1 cellular context compared by ENCODE assay signal in the genomic region with DNA sequence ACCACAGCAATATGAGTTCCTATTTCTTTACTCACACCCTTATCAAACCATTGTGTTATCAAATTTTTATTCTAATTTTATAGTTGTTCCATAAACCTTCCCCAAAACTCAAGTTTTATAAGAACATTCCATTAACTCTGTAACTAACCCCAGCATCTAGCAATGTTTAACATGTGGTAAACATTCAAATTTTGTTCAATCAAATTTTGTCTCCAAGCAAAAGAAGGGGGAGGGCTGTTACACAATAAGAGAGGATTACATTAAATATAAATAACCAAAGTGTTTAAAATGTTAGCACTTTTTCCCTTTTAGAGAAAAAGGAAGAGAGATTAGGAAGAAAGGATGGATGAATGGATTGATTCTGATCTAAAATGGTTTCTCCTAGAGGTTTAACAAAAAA.
TF ChIP-seq lines count a peak whose summit lies in the region.

No MANE protein-coding gene starts in this region.

TF ChIP-seq in IMR-90, 13 proteins besides CTCF, POLR2A, EP300 and RAD21:
- no peak for TF ChIP-seq SMC3 (IDR thresholded peaks at IDR 0.05; ENCODE audit: low read depth, low read length)
- no peak for TF ChIP-seq RCOR1 (IDR thresholded peaks at IDR 0.05; ENCODE audit: insufficient replicate concordance, low read length)
- peak; percentile 48; the same call in 1 of the 2 replicates for TF ChIP-seq CEBPB (IDR thresholded peaks at IDR 0.05; ENCODE audit: low read depth, low read length)
- TF ChIP-seq FOS (IDR thresholded peaks at IDR 0.05; ENCODE audit: low read depth, low read length) = no peak
- TF ChIP-seq MAZ (IDR thresholded peaks at IDR 0.05; ENCODE audit: borderline replicate concordance, low read depth, low read length) = no peak
- TF ChIP-seq NFE2L2 (IDR thresholded peaks at IDR 0.05; ENCODE audit: low read depth, low read length) = no peak
- TF ChIP-seq, protein P1, sequence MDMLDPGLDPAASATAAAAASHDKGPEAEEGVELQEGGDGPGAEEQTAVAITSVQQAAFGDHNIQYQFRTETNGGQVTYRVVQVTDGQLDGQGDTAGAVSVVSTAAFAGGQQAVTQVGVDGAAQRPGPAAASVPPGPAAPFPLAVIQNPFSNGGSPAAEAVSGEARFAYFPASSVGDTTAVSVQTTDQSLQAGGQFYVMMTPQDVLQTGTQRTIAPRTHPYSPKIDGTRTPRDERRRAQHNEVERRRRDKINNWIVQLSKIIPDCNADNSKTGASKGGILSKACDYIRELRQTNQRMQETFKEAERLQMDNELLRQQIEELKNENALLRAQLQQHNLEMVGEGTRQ (IDR thresholded peaks at IDR 0.05; ENCODE audit: low read depth, low read length) = no peak
